In genomic region chr1:167051907-167052306, GRCh38 we compare ENCODE assay signal across 21 cellular contexts. TPM values are rescaled to one million over a fixed set of nuclear protein-coding genes. Genes with fewer than 3 reads are reported as not detected.
A peak's percentile ranks its signal among the peaks of the same experiment; 100 is the strongest.
DNase-seq lines count a peak whose midpoint lies in the region; ATAC-seq and TF ChIP-seq lines count a peak whose summit lies in the region.
"Had no signal": no experiment of that assay in that cellular context is flagged by ENCODE, and none has a peak within 500 bp of the region (broad histone marks: within the 10 kb centered on the region; RNA-seq: fewer than 3 reads in every experiment).

No MANE protein-coding gene starts in this region.

- 100% methylated on average over 5 of the region's 5 CpGs for WGBS in esophagus muscularis mucosa

- peaks cover 0 to 5% (median 0%) of the 10 kb centered on the region in 4 donors for H3K27me3 ChIP-seq in esophagus muscularis mucosa
- H3K27me3 ChIP-seq: BE2C, BLaER1 had no signal

- no peak overlapping the region for H3K4me3 Mint-ChIP-seq in activated naive CD8-positive, alpha-beta T cell treated with anti-CD3 and anti-CD28 coated beads, Interleukin-2, amount 10 ng/mL, durations not matched to agents 7 days and 5 days
- H3K4me3 Mint-ChIP-seq in activated naive CD8-positive, alpha-beta T cell treated with anti-CD3 and anti-CD28 coated beads for 36 hours = no peak overlapping the region
- no peak overlapping the region for H3K4me3 Mint-ChIP-seq in T-helper 17 cell
- H3K4me3 Mint-ChIP-seq: CD14-positive monocyte; CD4-positive, alpha-beta T cell; CD8-positive, alpha-beta T cell had no signal

- POLR2A ChIA-PET in activated naive CD8-positive, alpha-beta T cell treated with anti-CD3 and anti-CD28 coated beads, Interleukin-2, amount 10 ng/mL, durations not matched to agents 7 days and 5 days (lab: Charles Lee) = no interaction called here

- peaks cover 3% of the 10 kb centered on the region for H3K27me3 Mint-ChIP-seq in activated naive CD8-positive, alpha-beta T cell treated with anti-CD3 and anti-CD28 coated beads, Interleukin-2, amount 10 ng/mL, durations not matched to agents 7 days and 5 days
- H3K27me3 Mint-ChIP-seq in activated naive CD8-positive, alpha-beta T cell treated with anti-CD3 and anti-CD28 coated beads for 36 hours = no peaks in the 10 kb centered on the region
- peaks cover 6% of the 10 kb centered on the region for H3K27me3 Mint-ChIP-seq in T-helper 17 cell
- H3K27me3 Mint-ChIP-seq: CD4-positive, alpha-beta T cell had no signal

- no peak for DNase-seq in activated naive CD8-positive, alpha-beta T cell treated with anti-CD3 and anti-CD28 coated beads, Interleukin-2, amount 10 ng/mL, durations not matched to agents 7 days and 5 days
- DNase-seq in activated naive CD8-positive, alpha-beta T cell treated with anti-CD3 and anti-CD28 coated beads for 36 hours = no peak
- no peak for DNase-seq in T-helper 17 cell
- DNase-seq in esophagus muscularis mucosa (ENCODE audit: extremely low spot score) = peak; percentile 10
- no peak for DNase-seq in DMS53 treated with DMSO at 0.1 percent for 48 hours (lab: John Stamatoyannopoulos, UW; ENCODE audit: unreplicated experiment)
- no peak for DNase-seq in NCI-H2171 treated with DMSO at 0.1 percent for 48 hours (lab: John Stamatoyannopoulos, UW)
- DNase-seq: C1 segment of cervical spinal cord; Calu3; CD4-positive, alpha-beta T cell; CD8-positive, alpha-beta T cell; DMS79; DND-41; EL; GDM1 had no signal

- TF ChIP-seq POLR2A in esophagus muscularis mucosa (IDR thresholded peaks at IDR 0.05; ENCODE audit: low read depth) = no peak

- peak overlapping the region; percentile 71 for H3K27ac Mint-ChIP-seq in activated naive CD8-positive, alpha-beta T cell treated with anti-CD3 and anti-CD28 coated beads, Interleukin-2, amount 10 ng/mL, durations not matched to agents 7 days and 5 days
- H3K27ac Mint-ChIP-seq in activated naive CD8-positive, alpha-beta T cell treated with anti-CD3 and anti-CD28 coated beads for 36 hours = no peak overlapping the region
- peak overlapping the region; percentile 32 for H3K27ac Mint-ChIP-seq in T-helper 17 cell
- H3K27ac Mint-ChIP-seq: CD4-positive, alpha-beta T cell; CD8-positive, alpha-beta T cell had no signal

- H3K9me3 Mint-ChIP-seq in activated naive CD8-positive, alpha-beta T cell treated with anti-CD3 and anti-CD28 coated beads, Interleukin-2, amount 10 ng/mL, durations not matched to agents 7 days and 5 days = no peaks in the 10 kb centered on the region
- H3K9me3 Mint-ChIP-seq in activated naive CD8-positive, alpha-beta T cell treated with anti-CD3 and anti-CD28 coated beads for 36 hours = no peaks in the 10 kb centered on the region
- H3K9me3 Mint-ChIP-seq: CD14-positive monocyte; CD4-positive, alpha-beta T cell; CD8-positive, alpha-beta T cell had no signal

- peaks cover 17% of the 10 kb centered on the region for H3K4me1 Mint-ChIP-seq in activated naive CD8-positive, alpha-beta T cell treated with anti-CD3 and anti-CD28 coated beads, Interleukin-2, amount 10 ng/mL, durations not matched to agents 7 days and 5 days
- H3K4me1 Mint-ChIP-seq in activated naive CD8-positive, alpha-beta T cell treated with anti-CD3 and anti-CD28 coated beads for 36 hours = no peaks in the 10 kb centered on the region
- peaks cover 3% of the 10 kb centered on the region for H3K4me1 Mint-ChIP-seq in T-helper 17 cell

- H3K9me3 ChIP-seq in T-helper 17 cell (ENCODE audit: control insufficient read depth, low read length, poor library complexity, severe bottlenecking) (no peaks in the 10 kb centered on the region), esophagus muscularis mucosa (no peaks in the 10 kb centered on the region)
- H3K9me3 ChIP-seq: BE2C, BLaER1, Caco-2 had no signal

- peaks cover 0 to 5% (median 0%) of the 10 kb centered on the region in 4 donors for H3K36me3 ChIP-seq in esophagus muscularis mucosa
- H3K36me3 ChIP-seq: BE2C, BLaER1 had no signal

- TF ChIP-seq EP300 in esophagus muscularis mucosa (IDR thresholded peaks at IDR 0.05) = no peak

- no peak for TF ChIP-seq CTCF in esophagus muscularis mucosa (IDR thresholded peaks at IDR 0.05)

- no peaks in the 10 kb centered on the region for H3K36me3 Mint-ChIP-seq in activated naive CD8-positive, alpha-beta T cell treated with anti-CD3 and anti-CD28 coated beads, Interleukin-2, amount 10 ng/mL, durations not matched to agents 7 days and 5 days
- no peaks in the 10 kb centered on the region for H3K36me3 Mint-ChIP-seq in activated naive CD8-positive, alpha-beta T cell treated with anti-CD3 and anti-CD28 coated beads for 36 hours
- no peaks in the 10 kb centered on the region for H3K36me3 Mint-ChIP-seq in T-helper 17 cell (ENCODE audit: low read depth)
- H3K36me3 Mint-ChIP-seq: CD14-positive monocyte had no signal

- H3K27ac ChIP-seq in esophagus muscularis mucosa (replicated peaks in 1 of 4) = no peak overlapping the region
- H3K27ac ChIP-seq: BLaER1 had no signal

- H3K4me3 ChIP-seq in esophagus muscularis mucosa = no peak overlapping the region
- H3K4me3 ChIP-seq: BLaER1, GM12878 had no signal

- intact Hi-C loops in esophagus muscularis mucosa (cut with DNase I) = no loop called here

- no peaks in the 10 kb centered on the region for H3K4me1 ChIP-seq in esophagus muscularis mucosa
- H3K4me1 ChIP-seq: BE2C, BLaER1, Caco-2 had no signal

- ATAC-seq in activated naive CD8-positive, alpha-beta T cell treated with anti-CD3 and anti-CD28 coated beads, Interleukin-2, amount 10 ng/mL, durations not matched to agents 7 days and 5 days (ENCODE audit: low read depth) = no peak
- no peak for ATAC-seq in T-helper 17 cell
- ATAC-seq: CD8-positive, alpha-beta T cell had no signal

RNA-seq across cellular contexts. Expression of gene GPA33, which starts 38.3 kb away (rescaled TPM):
- 1 to 10 TPM; 3.0 TPM for total RNA-seq in activated naive CD8-positive, alpha-beta T cell treated with anti-CD3 and anti-CD28 coated beads, Interleukin-2, amount 10 ng/mL, durations not matched to agents 7 days and 5 days
- total RNA-seq in activated naive CD8-positive, alpha-beta T cell treated with anti-CD3 and anti-CD28 coated beads for 36 hours = not detected
- total RNA-seq in T-helper 17 cell (1 to 10 TPM; 5.3 to 7.6 TPM), esophagus muscularis mucosa (under 1 TPM in 1 of 4 donors, not detected in 3; 0.57 TPM)
- total RNA-seq: A673, Caco-2, Calu3, Daoy had no signal

RNA-seq across cellular contexts. Expression of gene STYXL2, which starts 42.0 kb away (rescaled TPM):
- total RNA-seq in activated naive CD8-positive, alpha-beta T cell treated with anti-CD3 and anti-CD28 coated beads, Interleukin-2, amount 10 ng/mL, durations not matched to agents 7 days and 5 days = not detected
- not detected for total RNA-seq in activated naive CD8-positive, alpha-beta T cell treated with anti-CD3 and anti-CD28 coated beads for 36 hours
- total RNA-seq in T-helper 17 cell (not detected), esophagus muscularis mucosa (under 1 TPM in 2 of 4 donors, not detected in 2; 0.32 to 0.46 TPM)
- total RNA-seq: A673; Caco-2; Calu3; CD4-positive, alpha-beta T cell; CD8-positive, alpha-beta T cell; Daoy had no signal
